ENCODE assay signal across 8 cellular contexts in the genomic region with DNA sequence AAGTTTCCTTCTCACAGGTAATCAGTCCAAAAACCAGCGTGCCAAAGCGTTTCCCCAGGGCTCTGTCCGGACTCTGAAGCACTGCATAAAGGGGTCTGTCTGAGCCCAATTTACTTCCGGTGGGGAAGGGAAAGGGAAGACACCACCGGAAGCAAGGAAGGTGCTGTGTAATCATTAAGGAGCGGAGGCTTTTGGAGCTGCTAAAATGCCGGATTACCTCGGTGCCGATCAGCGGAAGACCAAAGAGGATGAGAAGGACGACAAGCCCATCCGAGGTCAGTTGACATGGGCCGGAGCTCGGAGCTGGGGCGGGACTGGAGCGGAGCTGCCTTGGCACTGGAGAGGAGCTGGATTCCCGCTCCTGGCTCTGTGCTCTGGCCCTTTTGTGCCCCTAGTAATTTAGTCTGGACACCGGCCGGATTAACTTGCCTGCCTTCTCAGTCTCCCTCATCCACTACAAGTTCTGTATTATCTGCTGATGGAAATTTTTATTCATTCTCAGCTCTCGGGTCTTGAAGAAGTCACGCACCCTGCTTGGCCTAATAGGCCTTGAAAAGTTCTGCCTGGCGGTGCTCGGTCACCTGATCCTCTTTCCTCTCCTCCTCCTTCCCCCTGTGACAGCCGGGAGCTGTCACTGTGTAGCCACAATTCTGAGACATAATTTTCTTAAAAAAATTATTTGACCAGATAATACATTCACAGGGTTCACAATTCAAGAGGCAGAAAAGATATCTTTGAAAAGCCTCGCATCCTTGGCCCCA. TPM values are rescaled to one million over a fixed set of nuclear protein-coding genes. Genes with fewer than 3 reads are reported as not detected.
A peak's percentile ranks its signal among the peaks of the same experiment; 100 is the strongest.
DNase-seq lines count a peak whose midpoint lies in the region; ATAC-seq and TF ChIP-seq lines count a peak whose summit lies in the region.

A gene (plus strand): TSS at position 137 of the 761 bp plus-strand sequence. CDS start 69 bp downstream, at position 206.

- H3K27me3 ChIP-seq in right atrium auricular region (no peaks in the 10 kb centered on the region), psoas muscle (ENCODE audit: insufficient read depth in 3 of 3, low read length in 2 of 3) (no peaks in the 10 kb centered on the region)

- peak within 1 kb of the TSS; percentile 77 to 98 for H3K4me3 ChIP-seq in right atrium auricular region
- peak within 1 kb of the TSS; percentile 86 for H3K4me3 ChIP-seq in psoas muscle
- H3K4me3 ChIP-seq in urinary bladder (ENCODE audit: low read depth, low read length) = peak within 1 kb of the TSS; percentile 75

- intact Hi-C loops in psoas muscle (cut with DNase I) = loop anchor here in 1 of 2 donors (5.0 kb wide), 1 partner anchor 50 kb away; a partner anchor contains a TSS

- peak; percentile 75 for DNase-seq in NCI-H187 treated with DMSO at 0.1 percent for 48 hours (lab: John Stamatoyannopoulos, UW)
- peak; percentile 39 to 95 (median 74) for DNase-seq in T-helper 2 cell
- peak; percentile 76 for DNase-seq in right atrium auricular region (ENCODE audit: low spot score)
- peak; percentile 76 to 82 for DNase-seq in psoas muscle

- TF ChIP-seq POLR2A in GM18505 (IDR thresholded peaks at IDR 0.05; ENCODE audit: borderline replicate concordance, extremely low read depth, insufficient read depth, insufficient read length) = peak; percentile 68

- H3K27ac ChIP-seq in angular gyrus (ENCODE audit: low read depth, low read length) (peak within 1 kb of the TSS; percentile 80), right atrium auricular region (peak within 1 kb of the TSS; percentile 89), psoas muscle (peak within 1 kb of the TSS; percentile 92), urinary bladder (ENCODE audit: low read depth) (peak within 1 kb of the TSS; percentile 88)

- H3K36me3 ChIP-seq in right atrium auricular region (no peaks in the 10 kb centered on the region), psoas muscle (ENCODE audit: insufficient read depth in 1 of 2, low read depth in 1 of 2) (peaks cover 0 to 15% of the 10 kb centered on the region in 2 donors), urinary bladder (ENCODE audit: insufficient read depth) (no peaks in the 10 kb centered on the region)

- 0% methylated on average over 25 of the region's 25 CpGs for WGBS in psoas muscle, 3 donors
- under 1% methylated on average over 25 of the region's 25 CpGs for WGBS in urinary bladder

- TF ChIP-seq CTCF in right atrium auricular region (IDR thresholded peaks at IDR 0.05) (no peak), psoas muscle (IDR thresholded peaks at IDR 0.05) (no peak)

- ATAC-seq in GM18505 (IDR thresholded peaks at IDR 0.05; ENCODE audit: unreplicated experiment) (peak; percentile 68), HG02970 (IDR thresholded peaks at IDR 0.05; ENCODE audit: low FRiP score, unreplicated experiment) (peak; percentile 58), psoas muscle (peak; percentile 84 to 91 (median 87))

- H3K4me1 ChIP-seq in right atrium auricular region (peaks cover 0 to 59% of the 10 kb centered on the region in 2 donors), psoas muscle (peaks cover 58% of the 10 kb centered on the region), urinary bladder (ENCODE audit: insufficient read depth) (peaks cover 3% of the 10 kb centered on the region)

- H3K9me3 ChIP-seq in right atrium auricular region (no peaks in the 10 kb centered on the region), psoas muscle (no peaks in the 10 kb centered on the region)

RNA-seq across cellular contexts. Expression of the gene that starts here (rescaled TPM):
- 10 to 100 TPM; 89.5 to 99.6 TPM for total RNA-seq in right atrium auricular region
- total RNA-seq in psoas muscle = 100 to 1,000 TPM; 146 to 244 (median 208) TPM
- 100 to 1,000 TPM; 273 to 524 (median 297) TPM for polyA plus RNA-seq in psoas muscle
- total RNA-seq in urinary bladder = 126 TPM
- 107 TPM for polyA plus RNA-seq in urinary bladder

Comparison
In these comparisons a context has a peak if more than half of its experiments do, and no peak if none do; other contexts are left out.
1. Peak in every context shown above with its lines: DNase-seq, ATAC-seq, H3K4me3 ChIP-seq and H3K27ac ChIP-seq.